Comparison of ENCODE assay signal across 11 cellular contexts in genomic region chr19:55289117-55289796, GRCh38. TPM values are rescaled to one million over a fixed set of nuclear protein-coding genes. Genes with fewer than 3 reads are reported as not detected.
DNase-seq lines count a peak whose midpoint lies in the region; TF ChIP-seq lines count a peak whose summit lies in the region.
"Had no signal": no experiment of that assay in that cellular context is flagged by ENCODE, and none has a peak within 500 bp of the region (broad histone marks: within the 10 kb centered on the region; RNA-seq: fewer than 3 reads in every experiment).

No MANE protein-coding gene starts in this region.

- 89 to 92% methylated on average over 7 to 8 of the region's 9 CpGs for WGBS in thyroid gland, 2 donors

- DNase-seq in G401 (ENCODE audit: low spot score) (peak; percentile 69), NCI-H2227 (lab: John Stamatoyannopoulos, UW; ENCODE audit: unreplicated experiment) (peak; percentile 60), fibroblast of the aortic adventitia (ENCODE audit: low read depth) (peak; percentile 7), thyroid gland (no peak), NCI-H2029 treated with DMSO at 0.1 percent for 48 hours (lab: John Stamatoyannopoulos, UW) (no peak)
- no peak for DNase-seq in effector memory CD4-positive, alpha-beta T cell
- DNase-seq: activated naive CD8-positive, alpha-beta T cell treated with anti-CD3 and anti-CD28 coated beads, Interleukin-2, amount 10 ng/mL, durations not matched to agents 7 days and 5 days; central memory CD4-positive, alpha-beta T cell; NCI-H226; PC-9; stimulated activated naive CD4-positive, alpha-beta T cell treated with Interleukin-2 at 50 U/mL for 16 hours had no signal

- intact Hi-C loops in thyroid gland (cut with DNase I) = no loop called here

- no peaks in the 10 kb centered on the region for H3K9me3 ChIP-seq in thyroid gland
- no peaks in the 10 kb centered on the region for H3K9me3 ChIP-seq in effector memory CD4-positive, alpha-beta T cell (ENCODE audit: control insufficient read depth, low read length)

- no peak for TF ChIP-seq CTCF in fibroblast of the aortic adventitia (IDR thresholded peaks at IDR 0.05; ENCODE audit: insufficient read depth, low read length)
- TF ChIP-seq CTCF in thyroid gland (IDR thresholded peaks at IDR 0.05) = no peak

- no peaks in the 10 kb centered on the region for H3K36me3 ChIP-seq in thyroid gland
- H3K36me3 ChIP-seq in effector memory CD4-positive, alpha-beta T cell (ENCODE audit: control insufficient read depth, insufficient read depth, low read length) = no peaks in the 10 kb centered on the region

- H3K4me3 ChIP-seq in fibroblast of the aortic adventitia (ENCODE audit: low read depth, low read length) (no peak overlapping the region), thyroid gland (replicated peaks in 1 of 3) (no peak overlapping the region)
- H3K4me3 ChIP-seq in effector memory CD4-positive, alpha-beta T cell (ENCODE audit: insufficient read depth, low read depth, low read length, poor library complexity, severe bottlenecking) = no peak overlapping the region
- H3K4me3 ChIP-seq: PC-9 had no signal

- H3K27ac ChIP-seq in thyroid gland = no peak overlapping the region
- no peak overlapping the region for H3K27ac ChIP-seq in effector memory CD4-positive, alpha-beta T cell (ENCODE audit: insufficient read depth, low read length, poor library complexity, severe bottlenecking)
- H3K27ac ChIP-seq: PC-9 had no signal

- H3K27me3 ChIP-seq in thyroid gland = no peaks in the 10 kb centered on the region
- H3K27me3 ChIP-seq in effector memory CD4-positive, alpha-beta T cell (replicated peaks; ENCODE audit: control insufficient read depth, insufficient read depth, low read length, poor library complexity, severe bottlenecking) = no peaks in the 10 kb centered on the region

- in situ Hi-C loops in G401 (cut with HindIII; ENCODE audit: low sequenced_read_pairs) = no loop called here

- no peak for TF ChIP-seq POLR2A in thyroid gland (IDR thresholded peaks at IDR 0.05)

- no peaks in the 10 kb centered on the region for H3K4me1 ChIP-seq in thyroid gland
- no peaks in the 10 kb centered on the region for H3K4me1 ChIP-seq in effector memory CD4-positive, alpha-beta T cell (ENCODE audit: control insufficient read depth, insufficient read depth, low read length, poor library complexity, severe bottlenecking)

RNA-seq across cellular contexts. Expression of gene BRSK1, which starts 5.5 kb away (rescaled TPM):
- total RNA-seq in G401 (2014; rRNA removed; shearing (Covaris generic)) = 8.9 and 18.3 TPM in 2 replicates
- 5.2 and 9.0 TPM in 2 replicates for total RNA-seq in fibroblast of the aortic adventitia (ENCODE audit: low replicate concordance)
- 1 to 10 TPM in 1 of 4 donors, under 1 TPM in 1, not detected in 2; 0.83 to 1.2 TPM for total RNA-seq in thyroid gland

RNA-seq across cellular contexts. Expression of gene HSPBP1, which starts 9.3 kb away (rescaled TPM):
- total RNA-seq in G401 (2014; rRNA removed; shearing (Covaris generic)) = 74.4 and 89.1 TPM in 2 replicates
- total RNA-seq in fibroblast of the aortic adventitia (ENCODE audit: low replicate concordance) = 29.1 and 48.3 TPM in 2 replicates
- 10 to 100 TPM; 24.2 to 48.4 (median 31.2) TPM for total RNA-seq in thyroid gland

RNA-seq across cellular contexts. Expression of gene PPP6R1, which starts 30.4 kb away (rescaled TPM):
- total RNA-seq in G401 (2014; rRNA removed; shearing (Covaris generic)) = 104 and 109 TPM in 2 replicates
- total RNA-seq in fibroblast of the aortic adventitia (ENCODE audit: low replicate concordance) (39.0 and 41.5 TPM in 2 replicates), thyroid gland (10 to 100 TPM; 26.1 to 99.8 (median 54.2) TPM)

RNA-seq across cellular contexts. Expression of gene TMEM150B, which starts 35.9 kb away (rescaled TPM):
- total RNA-seq in G401 (2014; rRNA removed; shearing (Covaris generic)) = 1.9 TPM in 1 of 2 replicates, not detected in the other
- total RNA-seq in fibroblast of the aortic adventitia (ENCODE audit: low replicate concordance) (not detected in 2 replicates), thyroid gland (1 to 10 TPM in 1 of 4 donors, not detected in 3; 1.3 TPM)
- total RNA-seq: PC-9 had no signal

RNA-seq across cellular contexts. Expression of gene KMT5C, which starts 50.4 kb away (rescaled TPM):
- total RNA-seq in G401 (2014; rRNA removed; shearing (Covaris generic)) = 17.7 and 20.8 TPM in 2 replicates
- 6.7 and 22.2 TPM in 2 replicates for total RNA-seq in fibroblast of the aortic adventitia (ENCODE audit: low replicate concordance)
- total RNA-seq in thyroid gland = 10 to 100 TPM in 3 of 4 donors, 1 to 10 TPM in 1; 7.5 to 22.0 (median 15.4) TPM

Comparison
In these comparisons a context has a peak if more than half of its experiments do, and no peak if none do; other contexts are left out.
1. DNase-seq: peak in G401 (single experiment), NCI-H2227 (single experiment) and fibroblast of the aortic adventitia (single experiment); none in thyroid gland (0 of 2), effector memory CD4-positive, alpha-beta T cell (0 of 3) and NCI-H2029 treated with DMSO at 0.1 percent for 48 hours (single experiment).